In genomic region chr11:120431633-120432032, GRCh38 we compare ENCODE assay signal across 8 cellular contexts.
DNase-seq lines count a peak whose midpoint lies in the region; ATAC-seq and TF ChIP-seq lines count a peak whose summit lies in the region.

No MANE protein-coding gene starts in this region.

- H3K4me3 ChIP-seq in MM.1S (ENCODE audit: low read length), result no peak overlapping the region

- peaks cover 3% of the 10 kb centered on the region; the same call in 1 of the 2 replicates for H3K36me3 ChIP-seq in MM.1S (replicated peaks; ENCODE audit: insufficient read depth, low read length)

- no peaks in the 10 kb centered on the region for H3F3A ChIP-seq in MM.1S (ENCODE audit: insufficient read depth, low read length)

- no peaks in the 10 kb centered on the region for H3K27me3 Mint-ChIP-seq in natural killer cell treated with Interleukin-12 subunit alpha and Interleukin-12 subunit beta and Interleukin-15 and Interleukin-18, amount 100 ng/mL, for 72 hours

- no peaks in the 10 kb centered on the region for H3K9me3 ChIP-seq in MM.1S (replicated peaks; ENCODE audit: insufficient read depth, low read length)

- H4K20me1 ChIP-seq in MM.1S (ENCODE audit: insufficient read depth, low read length), result no peaks in the 10 kb centered on the region

- H2AFZ ChIP-seq in MM.1S (ENCODE audit: low read length), result no peak overlapping the region

- H3K4me1 ChIP-seq in MM.1S (ENCODE audit: low read length), result no peaks in the 10 kb centered on the region

- H3K79me2 ChIP-seq in MM.1S (ENCODE audit: low read length), result no peaks in the 10 kb centered on the region; the same call in 1 of the 2 replicates

- no peaks in the 10 kb centered on the region for H3K27me3 ChIP-seq in MM.1S (replicated peaks; ENCODE audit: insufficient read depth, low read length)

- H3K9me3 Mint-ChIP-seq in natural killer cell treated with Interleukin-12 subunit alpha and Interleukin-12 subunit beta and Interleukin-15 and Interleukin-18, amount 100 ng/mL, for 72 hours, result no peaks in the 10 kb centered on the region

- ATAC-seq in natural killer cell treated with Interleukin-12 subunit alpha and Interleukin-12 subunit beta and Interleukin-15 and Interleukin-18, amount 100 ng/mL, for 72 hours, result peak in 1 of 2 donors; percentile 59
- ATAC-seq in left colon, result no peak

- TF ChIP-seq CTCF in MM.1S (IDR thresholded peaks at IDR 0.05; ENCODE audit: low read length), result peak; percentile 31; the same call in 1 of the 2 replicates

- H3K4me3 Mint-ChIP-seq in natural killer cell treated with Interleukin-12 subunit alpha and Interleukin-12 subunit beta and Interleukin-15 and Interleukin-18, amount 100 ng/mL, for 72 hours, result peak overlapping the region; percentile 16

- peaks cover 18% of the 10 kb centered on the region in 2 donors for H3K4me1 Mint-ChIP-seq in natural killer cell treated with Interleukin-12 subunit alpha and Interleukin-12 subunit beta and Interleukin-15 and Interleukin-18, amount 100 ng/mL, for 72 hours (ENCODE audit: low read depth in 2 of 2)

- DNase-seq in ELR (ENCODE audit: low read depth) (peak; percentile 71), MM.1S (peak; percentile 24), dermis blood vessel endothelial cell (peak; percentile 40), KG1 (lab: John Stamatoyannopoulos, UW) (no peak), DMS153 (lab: John Stamatoyannopoulos, UW) (no peak), germinal center (ENCODE audit: low spot score) (no peak), left colon (no peak)
- DNase-seq in natural killer cell treated with Interleukin-12 subunit alpha and Interleukin-12 subunit beta and Interleukin-15 and Interleukin-18, amount 100 ng/mL, for 72 hours (ENCODE audit: low spot score), result no peak

- no peaks in the 10 kb centered on the region for H3K36me3 Mint-ChIP-seq in natural killer cell treated with Interleukin-12 subunit alpha and Interleukin-12 subunit beta and Interleukin-15 and Interleukin-18, amount 100 ng/mL, for 72 hours

- no peaks in the 10 kb centered on the region for H3K9me2 ChIP-seq in MM.1S (replicated peaks; ENCODE audit: insufficient read depth, low read length)

- no peak overlapping the region for H3K9ac ChIP-seq in MM.1S (ENCODE audit: low read length)

- no peak overlapping the region for H3K27ac ChIP-seq in MM.1S (ENCODE audit: low read length)

- H3K4me2 ChIP-seq in MM.1S (ENCODE audit: low read depth, low read length), result no peak overlapping the region

- peak overlapping the region; percentile 29 to 76 for H3K27ac Mint-ChIP-seq in natural killer cell treated with Interleukin-12 subunit alpha and Interleukin-12 subunit beta and Interleukin-15 and Interleukin-18, amount 100 ng/mL, for 72 hours

- intact Hi-C loops in left colon (cut with DNase I, micrococcal nuclease), result no loop called here

Comparison
In these comparisons a context has a peak if more than half of its experiments do, and no peak if none do; other contexts are left out.
1. DNase-seq: peak in ELR (single experiment), MM.1S (single experiment) and dermis blood vessel endothelial cell (single experiment); none in natural killer cell treated with Interleukin-12 subunit alpha and Interleukin-12 subunit beta and Interleukin-15 and Interleukin-18, amount 100 ng/mL, for 72 hours (single experiment), KG1 (single experiment), DMS153 (single experiment), germinal center (single experiment) and left colon (0 of 2).